Comparison of ENCODE assay signal across 8 cellular contexts in genomic region chr6:31822038-31822821, GRCh38. TPM values are rescaled to one million over a fixed set of nuclear protein-coding genes. Genes with fewer than 3 reads are reported as not detected.
A peak's percentile ranks its signal among the peaks of the same experiment; 100 is the strongest.
DNase-seq lines count a peak whose midpoint lies in the region; ATAC-seq and TF ChIP-seq lines count a peak whose summit lies in the region.

No MANE protein-coding gene starts in this region.

- H3K36me3 ChIP-seq in NT2/D1 (ENCODE audit: insufficient read depth, insufficient read length, low read length), result peaks cover 10% of the 10 kb centered on the region

- no peaks in the 10 kb centered on the region; the same call in 1 of the 2 replicates for H3K9me3 ChIP-seq in NT2/D1 (ENCODE audit: insufficient read depth, low read length)

- peak overlapping the region; percentile 96 for H3K27ac ChIP-seq in epithelial cell of prostate

- H3K4me3 ChIP-seq in NT2/D1 (ENCODE audit: insufficient read length, low read depth), result peak overlapping the region; percentile 49

- H3K27me3 ChIP-seq in NT2/D1 (ENCODE audit: insufficient read depth, insufficient read length), result no peaks in the 10 kb centered on the region

- peaks cover 68% of the 10 kb centered on the region for H3K4me1 Mint-ChIP-seq in mesothelial cell of epicardium
- H3K4me1 Mint-ChIP-seq in stimulated activated memory B cell treated with anti-CD40 and anti-IgM and Interleukin-4, amounts not matched to agents 10 μg/mL and 1 μg/mL and 100 μg/mL, for 72 hours, result peaks cover 58% of the 10 kb centered on the region

- H3K9me3 Mint-ChIP-seq in mesothelial cell of epicardium, result peaks cover 4% of the 10 kb centered on the region
- H3K9me3 Mint-ChIP-seq in stimulated activated memory B cell treated with anti-CD40 and anti-IgM and Interleukin-4, amounts not matched to agents 10 μg/mL and 1 μg/mL and 100 μg/mL, for 72 hours, result no peaks in the 10 kb centered on the region

- DNase-seq in COLO668 (lab: John Stamatoyannopoulos, UW; ENCODE audit: unreplicated experiment), result peak; percentile 21
- DNase-seq in GOT3 (lab: John Stamatoyannopoulos, UW), result peak; percentile 42
- DNase-seq in NT2/D1 (ENCODE audit: low read depth, low spot score), result no peak
- DNase-seq in activated CD8-positive, alpha-beta memory T cell treated with anti-CD3 and anti-CD28 coated beads, Interleukin-2, amount 50 U/mL, for 4 hours, result peak; percentile 53
- DNase-seq in epithelial cell of prostate (ENCODE audit: low read depth, low spot score), result no peak
- peak in 1 of 2 experiments; percentile 58 for DNase-seq in mesothelial cell of epicardium (ENCODE audit: low spot score in 2 of 2, unreplicated experiment in 2 of 2)

- peak; percentile 76 for ATAC-seq in stimulated activated memory B cell treated with anti-CD40 and anti-IgM and Interleukin-4, amounts not matched to agents 10 μg/mL and 1 μg/mL and 100 μg/mL, for 72 hours
- ATAC-seq in HG03378 (IDR thresholded peaks at IDR 0.05; ENCODE audit: unreplicated experiment), result no peak

- TF ChIP-seq CTCF in mesothelial cell of epicardium (IDR thresholded peaks at IDR 0.05; ENCODE audit: unreplicated experiment), result no peak

- H3K4me1 ChIP-seq in NT2/D1 (ENCODE audit: insufficient read depth, insufficient read length), result no peaks in the 10 kb centered on the region

- no peaks in the 10 kb centered on the region for H3K27me3 Mint-ChIP-seq in mesothelial cell of epicardium (ENCODE audit: low read depth)
- no peaks in the 10 kb centered on the region for H3K27me3 Mint-ChIP-seq in stimulated activated memory B cell treated with anti-CD40 and anti-IgM and Interleukin-4, amounts not matched to agents 10 μg/mL and 1 μg/mL and 100 μg/mL, for 72 hours

- H3K9ac ChIP-seq in NT2/D1 (ENCODE audit: insufficient read length, low read depth), result peak overlapping the region; percentile 86

- H3K36me3 Mint-ChIP-seq in mesothelial cell of epicardium, result peaks cover 10% of the 10 kb centered on the region
- no peaks in the 10 kb centered on the region for H3K36me3 Mint-ChIP-seq in stimulated activated memory B cell treated with anti-CD40 and anti-IgM and Interleukin-4, amounts not matched to agents 10 μg/mL and 1 μg/mL and 100 μg/mL, for 72 hours

- H3K27ac Mint-ChIP-seq in mesothelial cell of epicardium, result peak overlapping the region; percentile 96
- H3K27ac Mint-ChIP-seq in stimulated activated memory B cell treated with anti-CD40 and anti-IgM and Interleukin-4, amounts not matched to agents 10 μg/mL and 1 μg/mL and 100 μg/mL, for 72 hours, result peak overlapping the region; percentile 93

- H3K4me3 Mint-ChIP-seq in mesothelial cell of epicardium, result peak overlapping the region; percentile 78
- H3K4me3 Mint-ChIP-seq in stimulated activated memory B cell treated with anti-CD40 and anti-IgM and Interleukin-4, amounts not matched to agents 10 μg/mL and 1 μg/mL and 100 μg/mL, for 72 hours, result peak overlapping the region; percentile 95

RNA-seq across cellular contexts. Expression of gene HSPA1B, which starts 5.3 kb away (rescaled TPM):
- total RNA-seq in mesothelial cell of epicardium, result 105 to 109 TPM (median 108 TPM) in 3 replicates

RNA-seq across cellular contexts. Expression of gene HSPA1A, which starts 6.9 kb away (rescaled TPM):
- total RNA-seq in mesothelial cell of epicardium, result 61.3 to 70.1 TPM (median 61.7 TPM) in 3 replicates

RNA-seq across cellular contexts. Expression of gene HSPA1L, which starts 7.1 kb away (rescaled TPM):
- 1.7 to 2.2 TPM (median 2.1 TPM) in 3 replicates for total RNA-seq in mesothelial cell of epicardium

RNA-seq across cellular contexts. Expression of gene LSM2, which starts 15.5 kb away (rescaled TPM):
- 55.8 to 58.2 TPM (median 57.0 TPM) in 3 replicates for total RNA-seq in mesothelial cell of epicardium

RNA-seq across cellular contexts. Expression of gene VARS1, which starts 26.7 kb away (rescaled TPM):
- total RNA-seq in mesothelial cell of epicardium, result 82.8 to 90.4 TPM (median 83.8 TPM) in 3 replicates

Comparison
In these comparisons a context has a peak if more than half of its experiments do, and no peak if none do; other contexts are left out.
1. DNase-seq: peak in COLO668 (single experiment), GOT3 (single experiment) and activated CD8-positive, alpha-beta memory T cell treated with anti-CD3 and anti-CD28 coated beads, Interleukin-2, amount 50 U/mL, for 4 hours (single experiment); none in NT2/D1 (single experiment) and epithelial cell of prostate (single experiment).